Comparison of ENCODE assay signal across 8 cellular contexts in genomic region chr22:49925525-49926128, GRCh38. TPM values are rescaled to one million over a fixed set of nuclear protein-coding genes. Genes with fewer than 3 reads are reported as not detected.
DNase-seq lines count a peak whose midpoint lies in the region; FAIRE-seq and TF ChIP-seq lines count a peak whose summit lies in the region.

No MANE protein-coding gene starts in this region.

- no peaks in the 10 kb centered on the region for H3K9me3 ChIP-seq in sigmoid colon
- H3K9me3 ChIP-seq in tibial nerve = no peaks in the 10 kb centered on the region

- H3K27ac ChIP-seq in sigmoid colon = no peak overlapping the region
- H3K27ac ChIP-seq in tibial nerve = peak overlapping the region in 1 of 4 donors; percentile 15

- H3K4me1 ChIP-seq in sigmoid colon = peaks cover 0 to 13% (median 12%) of the 10 kb centered on the region in 4 donors
- peaks cover 0 to 19% (median 4%) of the 10 kb centered on the region in 4 donors for H3K4me1 ChIP-seq in tibial nerve

- H3K36me3 ChIP-seq in sigmoid colon (peaks cover 0 to 26% (median 3%) of the 10 kb centered on the region in 4 donors), tibial nerve (peaks cover 0 to 66% (median 0%) of the 10 kb centered on the region in 3 donors)

- no peak for DNase-seq in GM18507 (ENCODE audit: extremely low spot score, insufficient read length, low read depth)
- DNase-seq in T follicular helper cell (ENCODE audit: low read depth) = peak; percentile 69
- DNase-seq in activated gamma-delta T cell treated with Interleukin-2 at 50 U/mL for 16 hours = peak; percentile 73
- peak; percentile 66 for DNase-seq in stimulated activated CD4-positive, alpha-beta T cell treated with anti-CD3 and anti-CD28 coated beads, Interleukin-4, amount 100 ng/mL, for 1 hour
- DNase-seq in NCI-H1930 (lab: John Stamatoyannopoulos, UW) = no peak
- DNase-seq in OCI-M1 (lab: John Stamatoyannopoulos, UW) = no peak
- DNase-seq in sigmoid colon = no peak
- no peak for DNase-seq in tibial nerve (ENCODE audit: low spot score in 2 of 2)

- peaks cover 7 to 17% (median 13%) of the 10 kb centered on the region in 3 donors for H3K27me3 ChIP-seq in sigmoid colon
- peaks cover 0 to 7% of the 10 kb centered on the region in 2 donors for H3K27me3 ChIP-seq in tibial nerve

- no peak overlapping the region for H3K4me3 ChIP-seq in sigmoid colon
- peak overlapping the region in 1 of 4 donors; percentile 21 for H3K4me3 ChIP-seq in tibial nerve

- TF ChIP-seq EP300 in sigmoid colon (IDR thresholded peaks at IDR 0.05) = no peak
- TF ChIP-seq EP300 in tibial nerve (IDR thresholded peaks at IDR 0.05) = no peak

- intact Hi-C loops in sigmoid colon (cut with DNase I) = loop anchor here (10.0 kb wide), 1 partner anchor 259 kb away; the partner anchor contains the start of gene TRABD

- no peak for TF ChIP-seq POLR2A in sigmoid colon (IDR thresholded peaks at IDR 0.05)
- no peak for TF ChIP-seq POLR2A in tibial nerve (IDR thresholded peaks at IDR 0.05)

- WGBS in sigmoid colon, 2 donors = 52 to 86% methylated on average over 24 of the region's 24 CpGs
- 86% methylated on average over 21 to 24 of the region's 24 CpGs for WGBS in tibial nerve, 2 donors

- FAIRE-seq in GM18507 (lab: Jason Lieb, UNC) = peak; percentile 97

- TF ChIP-seq CTCF in sigmoid colon (IDR thresholded peaks at IDR 0.05) (no peak), tibial nerve (IDR thresholded peaks at IDR 0.05) (no peak)

RNA-seq across cellular contexts. Expression of gene CRELD2, which starts 7.2 kb away (rescaled TPM):
- total RNA-seq in sigmoid colon (10 to 100 TPM; 15.5 to 26.5 (median 23.1) TPM), tibial nerve (10 to 100 TPM; 44.8 to 80.4 (median 65.1) TPM)
- polyA plus RNA-seq in sigmoid colon = 10 to 100 TPM in 2 of 3 donors, 1 to 10 TPM in 1; 9.2 to 97.7 (median 11.4) TPM

RNA-seq across cellular contexts. Expression of gene ALG12, which starts 7.4 kb away (rescaled TPM):
- 10 to 100 TPM; 11.4 to 23.9 (median 15.4) TPM for total RNA-seq in sigmoid colon
- 10 to 100 TPM in 1 of 3 donors, 1 to 10 TPM in 2; 1.8 to 15.9 (median 2.1) TPM for polyA plus RNA-seq in sigmoid colon
- total RNA-seq in tibial nerve = 10 to 100 TPM in 3 of 4 donors, 1 to 10 TPM in 1; 9.0 to 17.4 (median 14.5) TPM

RNA-seq across cellular contexts. Expression of gene PIM3, which starts 34.9 kb away (rescaled TPM):
- total RNA-seq in sigmoid colon (10 to 100 TPM; 26.3 to 50.0 (median 41.8) TPM), tibial nerve (100 to 1,000 TPM in 3 of 4 donors, 10 to 100 TPM in 1; 98.3 to 138 (median 119) TPM)
- 100 to 1,000 TPM in 1 of 3 donors, 10 to 100 TPM in 2; 34.8 to 126 (median 60.1) TPM for polyA plus RNA-seq in sigmoid colon

Comparison
In these comparisons a context has a peak if more than half of its experiments do, and no peak if none do; other contexts are left out.
1. DNase-seq: peak in T follicular helper cell (single experiment), activated gamma-delta T cell treated with Interleukin-2 at 50 U/mL for 16 hours (single experiment) and stimulated activated CD4-positive, alpha-beta T cell treated with anti-CD3 and anti-CD28 coated beads, Interleukin-4, amount 100 ng/mL, for 1 hour (single experiment); none in GM18507 (single experiment), NCI-H1930 (0 of 2), OCI-M1 (single experiment), sigmoid colon (single experiment) and tibial nerve (0 of 2).